ENCODE assay signal across 1 cellular context in the genomic region with DNA sequence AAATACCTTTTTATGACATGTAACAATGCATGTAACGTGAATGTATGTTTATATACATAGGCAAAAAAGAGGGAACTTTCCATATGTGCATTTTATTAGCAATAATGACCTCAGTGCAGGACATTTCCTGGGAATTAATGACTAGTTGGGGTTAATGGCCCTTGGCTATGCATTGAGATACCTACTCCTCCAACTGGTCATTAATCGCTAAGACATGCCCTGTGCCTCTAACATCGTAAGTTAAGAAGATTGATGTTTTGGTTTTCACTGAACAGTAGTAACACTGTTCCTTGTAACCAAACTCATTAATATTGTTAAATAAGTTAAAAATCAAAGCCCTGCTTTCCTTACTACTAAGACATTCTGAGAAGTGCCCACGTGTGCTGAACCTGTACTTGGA.
TF ChIP-seq lines count a peak whose summit lies in the region.

No MANE protein-coding gene starts in this region.

TF ChIP-seq in SK-N-SH, 30 proteins besides CTCF, POLR2A, EP300 and RAD21 (continued from another document):
- TF ChIP-seq, protein P1, sequence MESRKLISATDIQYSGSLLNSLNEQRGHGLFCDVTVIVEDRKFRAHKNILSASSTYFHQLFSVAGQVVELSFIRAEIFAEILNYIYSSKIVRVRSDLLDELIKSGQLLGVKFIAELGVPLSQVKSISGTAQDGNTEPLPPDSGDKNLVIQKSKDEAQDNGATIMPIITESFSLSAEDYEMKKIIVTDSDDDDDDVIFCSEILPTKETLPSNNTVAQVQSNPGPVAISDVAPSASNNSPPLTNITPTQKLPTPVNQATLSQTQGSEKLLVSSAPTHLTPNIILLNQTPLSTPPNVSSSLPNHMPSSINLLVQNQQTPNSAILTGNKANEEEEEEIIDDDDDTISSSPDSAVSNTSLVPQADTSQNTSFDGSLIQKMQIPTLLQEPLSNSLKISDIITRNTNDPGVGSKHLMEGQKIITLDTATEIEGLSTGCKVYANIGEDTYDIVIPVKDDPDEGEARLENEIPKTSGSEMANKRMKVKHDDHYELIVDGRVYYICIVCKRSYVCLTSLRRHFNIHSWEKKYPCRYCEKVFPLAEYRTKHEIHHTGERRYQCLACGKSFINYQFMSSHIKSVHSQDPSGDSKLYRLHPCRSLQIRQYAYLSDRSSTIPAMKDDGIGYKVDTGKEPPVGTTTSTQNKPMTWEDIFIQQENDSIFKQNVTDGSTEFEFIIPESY (IDR thresholded peaks at IDR 0.05; ENCODE audit: borderline replicate concordance, low read depth): no peak
- no peak for TF ChIP-seq GATA2 (CRISPR knock-in tag; IDR thresholded peaks at IDR 0.05)
- TF ChIP-seq MXI1 (IDR thresholded peaks at IDR 0.05; ENCODE audit: low read depth, low read length): no peak
- TF ChIP-seq NFIC (IDR thresholded peaks at IDR 0.05; ENCODE audit: borderline replicate concordance): no peak
